9 cellular contexts compared by ENCODE assay signal in the genomic region with DNA sequence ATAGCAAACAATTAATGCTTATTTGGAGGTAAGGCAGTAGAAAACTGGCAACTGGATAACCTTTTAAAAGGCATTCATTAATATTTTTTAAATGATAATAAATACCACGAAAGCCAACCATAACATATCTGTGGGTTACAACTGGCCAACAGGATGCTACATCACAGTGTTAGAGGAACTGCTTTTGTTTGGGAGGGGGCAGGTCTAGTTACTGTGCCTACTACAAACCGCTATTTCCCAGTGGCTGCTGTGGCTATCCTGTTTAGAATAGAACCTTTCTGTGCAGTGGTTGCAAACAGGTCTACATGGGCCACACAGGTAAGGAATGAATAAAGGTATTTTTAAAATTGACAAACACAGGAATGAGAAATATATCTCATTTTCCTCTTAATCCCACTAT. TPM values are rescaled to one million over a fixed set of nuclear protein-coding genes. Genes with fewer than 3 reads are reported as not detected.
DNase-seq lines count a peak whose midpoint lies in the region; ATAC-seq and TF ChIP-seq lines count a peak whose summit lies in the region.
"Had no signal": no experiment of that assay in that cellular context is flagged by ENCODE, and none has a peak within 500 bp of the region (broad histone marks: within the 10 kb centered on the region; RNA-seq: fewer than 3 reads in every experiment).

No MANE protein-coding gene starts in this region.

- no peak for TF ChIP-seq POLR2A in thyroid gland (IDR thresholded peaks at IDR 0.05)

- no peak overlapping the region for H2AFZ ChIP-seq in MM.1S (ENCODE audit: low read length)

- H3K27me3 Mint-ChIP-seq in CD14-positive monocyte (ENCODE audit: low read depth in 3 of 3) = peaks cover 0 to 2% (median 0%) of the 10 kb centered on the region in 3 donors
- H3K27me3 Mint-ChIP-seq in nephron progenitor cell (ENCODE audit: low read depth, poor library complexity) = peaks cover 15% of the 10 kb centered on the region

- no peaks in the 10 kb centered on the region for H3K9me2 ChIP-seq in MM.1S (replicated peaks; ENCODE audit: insufficient read depth, low read length)

- H3K4me3 Mint-ChIP-seq in CD14-positive monocyte (peak overlapping the region; percentile 96), nephron progenitor cell (peak overlapping the region; percentile 94)

- peaks cover 16% of the 10 kb centered on the region for H3K4me1 ChIP-seq in MM.1S (ENCODE audit: low read length)
- H3K4me1 ChIP-seq in thyroid gland = peaks cover 7 to 20% of the 10 kb centered on the region in 2 donors

- peak overlapping the region; percentile 87 for H3K4me2 ChIP-seq in MM.1S (ENCODE audit: low read depth, low read length)

- no peaks in the 10 kb centered on the region for H3K9me3 Mint-ChIP-seq in CD14-positive monocyte
- H3K9me3 Mint-ChIP-seq in nephron progenitor cell = no peaks in the 10 kb centered on the region

- DNase-seq in CD14-positive monocyte (ENCODE audit: low spot score) (no peak), MM.1S (no peak), dermis blood vessel endothelial cell (peak; percentile 16), nephron progenitor cell (no peak), NOMO-1 treated with dmso at 0.1 percent for 144 hours (lab: John Stamatoyannopoulos, UW; ENCODE audit: unreplicated experiment) (no peak), thyroid gland (no peak)
- DNase-seq in activated CD4-positive, alpha-beta T cell treated with anti-CD3 and anti-CD28 coated beads for 1 hour = no peak
- DNase-seq: central memory CD4-positive, alpha-beta T cell had no signal

- H3K27ac Mint-ChIP-seq in CD14-positive monocyte = peak overlapping the region in 3 of 7 donors; percentile 92 to 96 (median 96)
- no peak overlapping the region for H3K27ac Mint-ChIP-seq in nephron progenitor cell

- H3K4me3 ChIP-seq in MM.1S (ENCODE audit: low read length) = peak overlapping the region; percentile 100
- peak overlapping the region in 1 of 3 donors; percentile 85 for H3K4me3 ChIP-seq in thyroid gland (replicated peaks in 1 of 3)

- peaks cover 38 to 43% of the 10 kb centered on the region in 2 donors for H3K36me3 Mint-ChIP-seq in CD14-positive monocyte
- H3K36me3 Mint-ChIP-seq in nephron progenitor cell (ENCODE audit: low read depth) = peaks cover 15% of the 10 kb centered on the region

- H3K9ac ChIP-seq in MM.1S (ENCODE audit: low read length) = peak overlapping the region; percentile 94; the same call in 1 of the 2 replicates

- ATAC-seq in HG03097 (IDR thresholded peaks at IDR 0.05; ENCODE audit: low FRiP score, unreplicated experiment) = no peak

- H3K27ac ChIP-seq in MM.1S (ENCODE audit: low read length) = no peak overlapping the region
- peak overlapping the region in 1 of 3 donors; percentile 71 for H3K27ac ChIP-seq in thyroid gland

- TF ChIP-seq CTCF in CD14-positive monocyte (IDR thresholded peaks at IDR 0.05) (no peak), MM.1S (IDR thresholded peaks at IDR 0.05; ENCODE audit: low read length) (no peak), nephron progenitor cell (IDR thresholded peaks at IDR 0.05) (no peak), thyroid gland (IDR thresholded peaks at IDR 0.05) (no peak)

- H4K20me1 ChIP-seq in MM.1S (ENCODE audit: insufficient read depth, low read length) = no peaks in the 10 kb centered on the region

- H3K9me3 ChIP-seq in MM.1S (replicated peaks; ENCODE audit: insufficient read depth, low read length) (no peaks in the 10 kb centered on the region), thyroid gland (no peaks in the 10 kb centered on the region)

- WGBS in thyroid gland, 2 donors = 76% methylated on average over 2 of the region's 2 CpGs

- peaks cover 43% of the 10 kb centered on the region for H3K79me2 ChIP-seq in MM.1S (ENCODE audit: low read length)

- H3K36me3 ChIP-seq in MM.1S (replicated peaks; ENCODE audit: insufficient read depth, low read length) = 0 out of 2 replicates have a peak, but pooled peaks cover 10% of the 10 kb centered on the region
- H3K36me3 ChIP-seq in thyroid gland = peaks cover 21 to 22% of the 10 kb centered on the region in 2 donors

- peaks cover 14% of the 10 kb centered on the region for H3K4me1 Mint-ChIP-seq in CD14-positive monocyte
- H3K4me1 Mint-ChIP-seq in nephron progenitor cell = peaks cover 35% of the 10 kb centered on the region

- H3K27me3 ChIP-seq in MM.1S (replicated peaks; ENCODE audit: insufficient read depth, low read length) = no peaks in the 10 kb centered on the region
- H3K27me3 ChIP-seq in thyroid gland = no peaks in the 10 kb centered on the region

- intact Hi-C loops in CD14-positive monocyte (cut with micrococcal nuclease) = loop anchor here in 1 of 2 donors (5.0 kb wide), 1 partner anchor 50 kb away; no protein-coding TSS in a partner anchor
- intact Hi-C loops in thyroid gland (cut with DNase I) = no loop called here

- no peaks in the 10 kb centered on the region for H3F3A ChIP-seq in MM.1S (ENCODE audit: insufficient read depth, low read length)

RNA-seq across cellular contexts. Expression of a gene that starts 1.0 kb away (rescaled TPM):
- polyA plus RNA-seq in CD14-positive monocyte = 10 to 100 TPM; 59.7 to 87.6 TPM
- total RNA-seq in dermis blood vessel endothelial cell (23.8 and 32.4 TPM in 2 replicates), thyroid gland (100 to 1,000 TPM in 3 of 4 donors, 10 to 100 TPM in 1; 85.0 to 122 (median 114) TPM)

RNA-seq across cellular contexts. Expression of a gene that starts 8.8 kb away (rescaled TPM):
- 10 to 100 TPM; 15.6 to 21.9 TPM for polyA plus RNA-seq in CD14-positive monocyte
- total RNA-seq in dermis blood vessel endothelial cell (3.4 and 8.9 TPM in 2 replicates), thyroid gland (10 to 100 TPM; 12.1 to 47.4 (median 20.9) TPM)

RNA-seq across cellular contexts. Expression of a gene that starts 38.8 kb away (rescaled TPM):
- polyA plus RNA-seq in CD14-positive monocyte = under 1 TPM in 1 of 2 donors, not detected in 1; 0.11 TPM
- not detected in 2 replicates for total RNA-seq in dermis blood vessel endothelial cell
- total RNA-seq in thyroid gland = not detected

RNA-seq across cellular contexts. Expression of a gene that starts 52.6 kb away (rescaled TPM):
- not detected for polyA plus RNA-seq in CD14-positive monocyte
- total RNA-seq in dermis blood vessel endothelial cell (not detected in 2 replicates), thyroid gland (100 to 1,000 TPM; 109 to 163 (median 131) TPM)

RNA-seq across cellular contexts. Expression of a gene that starts 54.0 kb away (rescaled TPM):
- 10 to 100 TPM; 22.1 to 23.1 TPM for polyA plus RNA-seq in CD14-positive monocyte
- total RNA-seq in dermis blood vessel endothelial cell (23.3 and 26.2 TPM in 2 replicates), thyroid gland (10 to 100 TPM; 52.7 to 86.1 (median 76.6) TPM)
